ENCODE assay signal across 12 cellular contexts in genomic region chr19:48737360-48737998, GRCh38. TPM values are rescaled to one million over a fixed set of nuclear protein-coding genes. Genes with fewer than 3 reads are reported as not detected.
A peak's percentile ranks its signal among the peaks of the same experiment; 100 is the strongest.
DNase-seq lines count a peak whose midpoint lies in the region; ATAC-seq and TF ChIP-seq lines count a peak whose summit lies in the region.
"Had no signal": no experiment of that assay in that cellular context is flagged by ENCODE, and none has a peak within 500 bp of the region (broad histone marks: within the 10 kb centered on the region; RNA-seq: fewer than 3 reads in every experiment).

No MANE protein-coding gene starts in this region.

- H3K9me3 Mint-ChIP-seq in activated naive CD8-positive, alpha-beta T cell (ENCODE audit: low read depth) = no peaks in the 10 kb centered on the region
- no peaks in the 10 kb centered on the region for H3K9me3 Mint-ChIP-seq in activated naive CD8-positive, alpha-beta T cell treated with anti-CD3 and anti-CD28 coated beads for 36 hours

- TF ChIP-seq CTCF in upper lobe of left lung (IDR thresholded peaks at IDR 0.05) = no peak

- no peaks in the 10 kb centered on the region for H3K9me3 ChIP-seq in SJCRH30 (replicated peaks)
- H3K9me3 ChIP-seq in iPS-15b (ENCODE audit: control insufficient read depth, insufficient read depth, low read length) = no peaks in the 10 kb centered on the region
- no peaks in the 10 kb centered on the region for H3K9me3 ChIP-seq in upper lobe of left lung

- no peak overlapping the region for H3K9ac ChIP-seq in iPS-15b (ENCODE audit: low read depth, low read length)

- H3K27me3 ChIP-seq in SJCRH30 (no peaks in the 10 kb centered on the region), iPS-15b (ENCODE audit: control insufficient read depth, insufficient read depth, low read length) (peaks cover 19% of the 10 kb centered on the region), upper lobe of left lung (peaks cover 0 to 9% (median 2%) of the 10 kb centered on the region in 4 donors)

- DNase-seq in activated naive CD8-positive, alpha-beta T cell treated with anti-CD3 and anti-CD28 coated beads for 36 hours = no peak
- DNase-seq in SJCRH30 (peak; percentile 29 to 55), upper lobe of left lung (peak in 1 of 2 donors; percentile 54), KG1 (lab: John Stamatoyannopoulos, UW) (no peak), NCI-H226 (no peak)
- DNase-seq: NCI-H2227 treated with DMSO at 0.1 percent for 48 hours, RPMI8226 had no signal

- H3K4me1 Mint-ChIP-seq in activated naive CD8-positive, alpha-beta T cell (ENCODE audit: low read depth) = peaks cover 16% of the 10 kb centered on the region
- peaks cover 11% of the 10 kb centered on the region for H3K4me1 Mint-ChIP-seq in activated naive CD8-positive, alpha-beta T cell treated with anti-CD3 and anti-CD28 coated beads for 36 hours

- WGBS in upper lobe of left lung, 2 donors = 55 to 57% methylated on average over 21 to 22 of the region's 22 CpGs

- no peak for TF ChIP-seq EP300 in upper lobe of left lung (IDR thresholded peaks at IDR 0.05)

- no peaks in the 10 kb centered on the region for H3K36me3 ChIP-seq in SJCRH30
- peaks cover 3% of the 10 kb centered on the region for H3K36me3 ChIP-seq in iPS-15b (ENCODE audit: control insufficient read depth, insufficient read depth, low read length)
- H3K36me3 ChIP-seq in upper lobe of left lung = peaks cover 0 to 24% (median 0%) of the 10 kb centered on the region in 4 donors

- no peaks in the 10 kb centered on the region for H3K27me3 Mint-ChIP-seq in activated naive CD8-positive, alpha-beta T cell
- H3K27me3 Mint-ChIP-seq in activated naive CD8-positive, alpha-beta T cell treated with anti-CD3 and anti-CD28 coated beads for 36 hours = peaks cover 20% of the 10 kb centered on the region

- no peak for ATAC-seq in upper lobe of left lung (ENCODE audit: low FRiP score in 2 of 2)
- ATAC-seq in HG02885 (IDR thresholded peaks at IDR 0.05; ENCODE audit: poor library complexity, unreplicated experiment) = no peak

- H3K27ac ChIP-seq in SJCRH30 (no peak overlapping the region), upper lobe of left lung (peak overlapping the region in 1 of 4 donors; percentile 89)

- TF ChIP-seq POLR2A in upper lobe of left lung (IDR thresholded peaks at IDR 0.05) = no peak

- H3K27ac Mint-ChIP-seq in activated naive CD8-positive, alpha-beta T cell = no peak overlapping the region
- no peak overlapping the region for H3K27ac Mint-ChIP-seq in activated naive CD8-positive, alpha-beta T cell treated with anti-CD3 and anti-CD28 coated beads for 36 hours

- H3K36me3 Mint-ChIP-seq in activated naive CD8-positive, alpha-beta T cell = no peaks in the 10 kb centered on the region
- no peaks in the 10 kb centered on the region for H3K36me3 Mint-ChIP-seq in activated naive CD8-positive, alpha-beta T cell treated with anti-CD3 and anti-CD28 coated beads for 36 hours

- H3K4me1 ChIP-seq in SJCRH30 (peaks cover 5% of the 10 kb centered on the region; the same call in 1 of the 2 replicates), iPS-15b (ENCODE audit: control insufficient read depth, insufficient read depth, low read length) (peaks cover 7% of the 10 kb centered on the region), upper lobe of left lung (peaks cover 13 to 50% (median 18%) of the 10 kb centered on the region in 4 donors)

- H3K4me3 ChIP-seq in SJCRH30 (no peak overlapping the region), iPS-15b (ENCODE audit: low read depth, low read length) (peak overlapping the region; percentile 12), upper lobe of left lung (peak overlapping the region in 3 of 4 donors; percentile 60 to 66 (median 62))

- H3K4me3 Mint-ChIP-seq in activated naive CD8-positive, alpha-beta T cell = peak overlapping the region; percentile 32
- no peak overlapping the region for H3K4me3 Mint-ChIP-seq in activated naive CD8-positive, alpha-beta T cell treated with anti-CD3 and anti-CD28 coated beads for 36 hours

RNA-seq across cellular contexts. Expression of gene RASIP1, which starts 2.9 kb away (rescaled TPM):
- under 1 TPM; 0.40 to 0.49 TPM for total RNA-seq in activated naive CD8-positive, alpha-beta T cell treated with anti-CD3 and anti-CD28 coated beads for 36 hours
- 0.99 and 1.5 TPM in 2 replicates for total RNA-seq in SJCRH30 (2014; rRNA removed; shearing (Covaris generic))
- total RNA-seq in upper lobe of left lung = 10 to 100 TPM; 14.7 to 74.4 (median 26.3) TPM

RNA-seq across cellular contexts. Expression of gene IZUMO1, which starts 9.2 kb away (rescaled TPM):
- total RNA-seq in activated naive CD8-positive, alpha-beta T cell treated with anti-CD3 and anti-CD28 coated beads for 36 hours = not detected
- total RNA-seq in SJCRH30 (2014; rRNA removed; shearing (Covaris generic)) = not detected in 2 replicates
- total RNA-seq in upper lobe of left lung = 1 to 10 TPM in 5 of 6 donors, not detected in 1; 1.4 to 4.2 (median 2.5) TPM
- total RNA-seq: epithelial cell of proximal tubule had no signal

RNA-seq across cellular contexts. Expression of gene FUT1, which starts 15.0 kb away (rescaled TPM):
- total RNA-seq in activated naive CD8-positive, alpha-beta T cell treated with anti-CD3 and anti-CD28 coated beads for 36 hours = under 1 TPM; 0.06 to 0.12 TPM
- total RNA-seq in SJCRH30 (2014; rRNA removed; shearing (Covaris generic)) = not detected in 2 replicates
- total RNA-seq in upper lobe of left lung = 10 to 100 TPM in 3 of 6 donors, 1 to 10 TPM in 3; 7.2 to 17.4 (median 10.1) TPM

RNA-seq across cellular contexts. Expression of gene FGF21, which starts 17.8 kb away (rescaled TPM):
- total RNA-seq in activated naive CD8-positive, alpha-beta T cell treated with anti-CD3 and anti-CD28 coated beads for 36 hours = not detected
- total RNA-seq in SJCRH30 (2014; rRNA removed; shearing (Covaris generic)) = not detected in 2 replicates
- not detected for total RNA-seq in upper lobe of left lung
- total RNA-seq: epithelial cell of proximal tubule, skeletal muscle tissue had no signal

RNA-seq across cellular contexts. Expression of gene MAMSTR, which starts 18.0 kb away (rescaled TPM):
- under 1 TPM; 0.41 to 0.46 TPM for total RNA-seq in activated naive CD8-positive, alpha-beta T cell treated with anti-CD3 and anti-CD28 coated beads for 36 hours
- 19.5 and 24.5 TPM in 2 replicates for total RNA-seq in SJCRH30 (2014; rRNA removed; shearing (Covaris generic))
- total RNA-seq in upper lobe of left lung = 1 to 10 TPM in 5 of 6 donors, not detected in 1; 1.1 to 3.1 (median 1.3) TPM

Comparison
In these comparisons a context has a peak if more than half of its experiments do, and no peak if none do; other contexts are left out.
1. DNase-seq: peak in SJCRH30 (2 of 2); none in activated naive CD8-positive, alpha-beta T cell treated with anti-CD3 and anti-CD28 coated beads for 36 hours (single experiment), KG1 (single experiment) and NCI-H226 (single experiment).